20 cellular contexts compared by ENCODE assay signal in genomic region chr4:53935780-53936179, GRCh38.
DNase-seq lines count a peak whose midpoint lies in the region; ATAC-seq and TF ChIP-seq lines count a peak whose summit lies in the region.
"Had no signal": no experiment of that assay in that cellular context is flagged by ENCODE, and none has a peak within 500 bp of the region (broad histone marks: within the 10 kb centered on the region; RNA-seq: fewer than 3 reads in every experiment).

No MANE protein-coding gene starts in this region.

- no peak for TF ChIP-seq POLR2A in breast epithelium (IDR thresholded peaks at IDR 0.05)

- ATAC-seq in SK-N-SH treated with all-trans-retinoic acid at 6 μM for 48 hours = no peak

- POLR2A ChIA-PET in SK-N-SH (lab: Yijun Ruan, JAX) = no interaction called here

- CTCF ChIA-PET in SK-N-SH (lab: Yijun Ruan, JAX) = interaction anchor here (1.0 to 1.7 kb wide), 5 partner anchors 10 to 297 kb away, joined by 3 to 8 read pairs (median 3); no protein-coding TSS in a partner anchor

- no peak for TF ChIP-seq CTCF in SK-N-SH (IDR thresholded peaks at IDR 0.05)
- TF ChIP-seq CTCF in breast epithelium (IDR thresholded peaks at IDR 0.05) = no peak
- TF ChIP-seq CTCF in fibroblast of the aortic adventitia (IDR thresholded peaks at IDR 0.05; ENCODE audit: insufficient read depth, low read length) = no peak

- H3K27me3 ChIP-seq in SK-N-SH (ENCODE audit: insufficient read depth) = no peaks in the 10 kb centered on the region
- no peaks in the 10 kb centered on the region for H3K27me3 ChIP-seq in breast epithelium
- H3K27me3 ChIP-seq: SJSA1 had no signal

- H3K36me3 ChIP-seq in SK-N-SH (replicated peaks in 1 of 2; ENCODE audit: control insufficient read depth in 1 of 2, insufficient read depth in 2 of 2, low read length in 1 of 2) (no peaks in the 10 kb centered on the region), breast epithelium (no peaks in the 10 kb centered on the region)
- H3K36me3 ChIP-seq: SJSA1 had no signal

- no peak for TF ChIP-seq EP300 in SK-N-SH (IDR thresholded peaks at IDR 0.05; ENCODE audit: borderline replicate concordance in 1 of 2, low read depth in 1 of 2, low read length in 1 of 2)

- intact Hi-C loops in breast epithelium (cut with DNase I; ENCODE audit: low total_unique reads) = no loop called here

- H3F3A ChIP-seq in SK-N-SH (replicated peaks; ENCODE audit: insufficient read depth) = peaks cover 53% of the 10 kb centered on the region

- H3K27ac ChIP-seq in SK-N-SH (ENCODE audit: low read depth in 2 of 2, low read length in 1 of 2) (peak overlapping the region in 1 of 2 experiments; percentile 38; a peak in 1 of 4 replicates), breast epithelium (peak overlapping the region; percentile 44 to 48)
- H3K27ac ChIP-seq: 22Rv1, C4-2B, SJSA1 had no signal

- DNase-seq in SK-N-SH (no peak), breast epithelium (ENCODE audit: low spot score in 2 of 2) (no peak), fibroblast of the aortic adventitia (ENCODE audit: low read depth) (peak; percentile 90), stromal cell of bone marrow (ENCODE audit: low read depth) (peak; percentile 51), NCI-H1417 treated with DMSO at 0.1 percent for 48 hours (lab: John Stamatoyannopoulos, UW) (no peak), Ammon's horn (ENCODE audit: low spot score) (no peak), NCI-H526 (lab: John Stamatoyannopoulos, UW) (no peak)
- DNase-seq: activated B cell treated with CpG ODN at 0.5 μM for 24 hours; activated CD4-positive, alpha-beta T cell treated with anti-CD3 and anti-CD28 coated beads, Interleukin-2, amount 50 U/mL, for 4 hours; activated CD8-positive, alpha-beta memory T cell treated with anti-CD3 and anti-CD28 coated beads, Interleukin-2, amount 50 U/mL, for 4 hours; activated effector memory CD4-positive, alpha-beta T cell treated with Interleukin-2 at 50 U/mL for 16 hours; caudate nucleus; GOT3; kidney glomerular epithelial cell; NCI-H2171; NCI-H524 treated with DMSO at 0.1 percent for 48 hours had no signal

- H3K9me2 ChIP-seq in SK-N-SH = no peaks in the 10 kb centered on the region

- no peaks in the 10 kb centered on the region for H3K79me2 ChIP-seq in SK-N-SH (ENCODE audit: insufficient read depth)

- H3K4me1 ChIP-seq in SK-N-SH (ENCODE audit: control insufficient read depth in 1 of 2, insufficient read depth in 2 of 2, low read depth in 1 of 2, low read length in 1 of 2) (peaks cover 0 to 30% of the 10 kb centered on the region in 2 experiments; a peak in 3 of 4 replicates), breast epithelium (no peaks in the 10 kb centered on the region)
- H3K4me1 ChIP-seq: SJSA1 had no signal

- no peaks in the 10 kb centered on the region for H4K20me1 ChIP-seq in SK-N-SH (ENCODE audit: insufficient read depth)

- no peak overlapping the region for H2AFZ ChIP-seq in SK-N-SH (ENCODE audit: low read depth)

- no peak for TF ChIP-seq RAD21 in SK-N-SH (IDR thresholded peaks at IDR 0.05; ENCODE audit: low read length)

- H3K4me2 ChIP-seq in SK-N-SH = 0 out of 2 replicates have a peak overlapping the region, but pooled peaks have one; percentile 0

- H3K9me3 ChIP-seq in SK-N-SH = no peaks in the 10 kb centered on the region; the same call in 1 of the 2 replicates
- H3K9me3 ChIP-seq in breast epithelium = peaks cover 0 to 9% of the 10 kb centered on the region in 2 donors

- H3K4me3 ChIP-seq in SK-N-SH (ENCODE audit: low read depth in 2 of 2, low read length in 1 of 2) (no peak overlapping the region), breast epithelium (no peak overlapping the region), fibroblast of the aortic adventitia (ENCODE audit: low read depth, low read length) (no peak overlapping the region)
- H3K4me3 ChIP-seq: SJSA1 had no signal

- no peak overlapping the region for H3K9ac ChIP-seq in SK-N-SH

TF ChIP-seq in SK-N-SH, 30 proteins besides CTCF, POLR2A, EP300 and RAD21:
- TF ChIP-seq RXRA (IDR thresholded peaks at IDR 0.05; ENCODE audit: borderline replicate concordance, low read depth) (no peak), NFIC (IDR thresholded peaks at IDR 0.05; ENCODE audit: borderline replicate concordance) (0 out of 2 replicates have a peak, but pooled peaks have one; percentile 7), TCF12 (IDR thresholded peaks at IDR 0.05) (peak; percentile 25; the same call in 1 of the 2 replicates), FOXM1 (IDR thresholded peaks at IDR 0.05; ENCODE audit: low read depth) (no peak), JUND (IDR thresholded peaks at IDR 0.05) (peak; percentile 29; the same call in 1 of the 2 replicates)
TF ChIP-seq in SK-N-SH: peak in this region for 3.

TF ChIP-seq in SK-N-SH treated with all-trans-retinoic acid at 6 μM for 48 hours, 23 proteins besides CTCF, POLR2A, EP300 and RAD21:
- TF ChIP-seq RARB (CRISPR knock-in tag; IDR thresholded peaks at IDR 0.05) (no peak), SNAI2 (CRISPR knock-in tag; IDR thresholded peaks at IDR 0.05) (no peak), ZC3H10 (CRISPR knock-in tag; IDR thresholded peaks at IDR 0.05) (no peak), CSRNP3 (CRISPR knock-in tag; IDR thresholded peaks at IDR 0.05) (no peak), ZNF70 (CRISPR knock-in tag; IDR thresholded peaks at IDR 0.05) (no peak), OSR1 (CRISPR knock-in tag; IDR thresholded peaks at IDR 0.05) (no peak), ZFP3 (CRISPR knock-in tag; IDR thresholded peaks at IDR 0.05) (no peak), ZNF8 (CRISPR knock-in tag; IDR thresholded peaks at IDR 0.05) (no peak), ARNTL (CRISPR knock-in tag; IDR thresholded peaks at IDR 0.05; ENCODE audit: borderline replicate concordance, low read depth) (no peak), TCF4 (CRISPR knock-in tag; IDR thresholded peaks at IDR 0.05; ENCODE audit: borderline replicate concordance) (no peak), ESRRG (CRISPR knock-in tag; IDR thresholded peaks at IDR 0.05) (no peak), CREB5 (CRISPR knock-in tag; IDR thresholded peaks at IDR 0.05; ENCODE audit: low read depth) (no peak), TOX (CRISPR knock-in tag; IDR thresholded peaks at IDR 0.05; ENCODE audit: borderline replicate concordance) (no peak), ZFP30 (CRISPR knock-in tag; IDR thresholded peaks at IDR 0.05) (no peak)
- TF ChIP-seq, protein P1, sequence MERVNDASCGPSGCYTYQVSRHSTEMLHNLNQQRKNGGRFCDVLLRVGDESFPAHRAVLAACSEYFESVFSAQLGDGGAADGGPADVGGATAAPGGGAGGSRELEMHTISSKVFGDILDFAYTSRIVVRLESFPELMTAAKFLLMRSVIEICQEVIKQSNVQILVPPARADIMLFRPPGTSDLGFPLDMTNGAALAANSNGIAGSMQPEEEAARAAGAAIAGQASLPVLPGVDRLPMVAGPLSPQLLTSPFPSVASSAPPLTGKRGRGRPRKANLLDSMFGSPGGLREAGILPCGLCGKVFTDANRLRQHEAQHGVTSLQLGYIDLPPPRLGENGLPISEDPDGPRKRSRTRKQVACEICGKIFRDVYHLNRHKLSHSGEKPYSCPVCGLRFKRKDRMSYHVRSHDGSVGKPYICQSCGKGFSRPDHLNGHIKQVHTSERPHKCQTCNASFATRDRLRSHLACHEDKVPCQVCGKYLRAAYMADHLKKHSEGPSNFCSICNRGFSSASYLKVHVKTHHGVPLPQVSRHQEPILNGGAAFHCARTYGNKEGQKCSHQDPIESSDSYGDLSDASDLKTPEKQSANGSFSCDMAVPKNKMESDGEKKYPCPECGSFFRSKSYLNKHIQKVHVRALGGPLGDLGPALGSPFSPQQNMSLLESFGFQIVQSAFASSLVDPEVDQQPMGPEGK (CRISPR knock-in tag; IDR thresholded peaks at IDR 0.05; ENCODE audit: borderline replicate concordance) = no peak
TF ChIP-seq in SK-N-SH treated with all-trans-retinoic acid at 6 μM for 48 hours: peak in this region for 0.

Comparison
In these comparisons a context has a peak if more than half of its experiments do, and no peak if none do; other contexts are left out.
1. DNase-seq: peak in fibroblast of the aortic adventitia (single experiment) and stromal cell of bone marrow (single experiment); none in SK-N-SH (single experiment), breast epithelium (0 of 2), NCI-H1417 treated with DMSO at 0.1 percent for 48 hours (single experiment), Ammon's horn (single experiment) and NCI-H526 (0 of 2).